Comparison of ENCODE assay signal across 21 cellular contexts in genomic region chr16:70417661-70418060, GRCh38. TPM values are rescaled to one million over a fixed set of nuclear protein-coding genes. Genes with fewer than 3 reads are reported as not detected.
A peak's percentile ranks its signal among the peaks of the same experiment; 100 is the strongest.
DNase-seq lines count a peak whose midpoint lies in the region; ATAC-seq, FAIRE-seq and TF ChIP-seq lines count a peak whose summit lies in the region.
"Had no signal": no experiment of that assay in that cellular context is flagged by ENCODE, and none has a peak within 500 bp of the region (broad histone marks: within the 10 kb centered on the region; RNA-seq: fewer than 3 reads in every experiment).

No MANE protein-coding gene starts in this region.

- H3K9me3 ChIP-seq in MM.1S (replicated peaks; ENCODE audit: insufficient read depth, low read length) (no peaks in the 10 kb centered on the region), small intestine (ENCODE audit: control insufficient read depth, low read depth) (no peaks in the 10 kb centered on the region)
- H3K9me3 ChIP-seq: ovary, SK-N-SH had no signal

- 54 to 66% (median 56%) methylated on average over 7 of the region's 7 CpGs for WGBS in small intestine, 3 donors

- H3K79me2 ChIP-seq in MM.1S (ENCODE audit: low read length), result peaks cover 30% of the 10 kb centered on the region; the same call in 1 of the 2 replicates

- no peaks in the 10 kb centered on the region for H3K9me3 Mint-ChIP-seq in activated T-cell treated with anti-CD3 and anti-CD28 coated beads, Interleukin-2, amount 50 U/mL, for 24 hours
- no peaks in the 10 kb centered on the region for H3K9me3 Mint-ChIP-seq in chondrocyte (ENCODE audit: low read depth)
- H3K9me3 Mint-ChIP-seq: immature natural killer cell had no signal

- H3K4me1 ChIP-seq in MM.1S (ENCODE audit: low read length) (peaks cover 25% of the 10 kb centered on the region), small intestine (ENCODE audit: control insufficient read depth in 2 of 2, insufficient read depth in 1 of 2, low read depth in 1 of 2, low read length in 1 of 2) (peaks cover 15 to 29% of the 10 kb centered on the region in 2 donors)

- intact Hi-C loops in sciatic nerve (cut with DNase I), result no loop called here

- peaks cover 2% of the 10 kb centered on the region for H3K36me3 Mint-ChIP-seq in activated T-cell treated with anti-CD3 and anti-CD28 coated beads, Interleukin-2, amount 50 U/mL, for 24 hours (ENCODE audit: low read depth)
- H3K36me3 Mint-ChIP-seq in chondrocyte (ENCODE audit: low read depth), result peaks cover 2% of the 10 kb centered on the region

- H3K9me2 ChIP-seq in MM.1S (replicated peaks; ENCODE audit: insufficient read depth, low read length), result no peaks in the 10 kb centered on the region
- H3K9me2 ChIP-seq: SK-N-SH had no signal

- no peak overlapping the region for H2AFZ ChIP-seq in MM.1S (ENCODE audit: low read length)

- H3F3A ChIP-seq in MM.1S (ENCODE audit: insufficient read depth, low read length), result peaks cover 7% of the 10 kb centered on the region; the same call in 1 of the 2 replicates

- H3K4me2 ChIP-seq in MM.1S (ENCODE audit: low read depth, low read length), result 0 out of 2 replicates have a peak overlapping the region, but pooled peaks have one; percentile 31
- H3K4me2 ChIP-seq: SK-N-SH had no signal

- H3K4me3 ChIP-seq in MM.1S (ENCODE audit: low read length), result no peak overlapping the region
- H3K4me3 ChIP-seq in small intestine (ENCODE audit: low read depth in 1 of 2, low read length in 2 of 2), result no peak overlapping the region
- H3K4me3 ChIP-seq: ovary had no signal

- no peak for DNase-seq in activated T-cell treated with anti-CD3 and anti-CD28 coated beads, Interleukin-2, amount 50 U/mL, for 24 hours
- no peak for DNase-seq in activated T-cell treated with anti-CD3 and anti-CD28 coated beads for 4 hours
- DNase-seq in MM.1S, result no peak
- DNase-seq in chondrocyte (ENCODE audit: low spot score), result no peak
- DNase-seq in small intestine, result no peak
- no peak for DNase-seq in sciatic nerve (ENCODE audit: low spot score)
- no peak for DNase-seq in SW480 (ENCODE audit: low spot score)
- DNase-seq: activated CD4-positive, CD25-positive, alpha-beta regulatory T cell; activated CD8-positive, alpha-beta memory T cell treated with anti-CD3 and anti-CD28 coated beads, Interleukin-2, amount 50 U/mL, for 48 hours; GDM1; immature natural killer cell; mammary epithelial cell; NCI-H1694; NCI-H446 treated with DMSO at 0.1 percent for 48 hours; ovary; SK-N-SH; stimulated activated CD4-positive, alpha-beta T cell treated with anti-CD3 and anti-CD28 coated beads, Interleukin-12 subunit alpha, Interleukin-12 subunit beta, amount 100 ng/mL, for 4 hours had no signal

- H4K20me1 ChIP-seq in MM.1S (ENCODE audit: insufficient read depth, low read length), result no peaks in the 10 kb centered on the region

- TF ChIP-seq CTCF in MM.1S (IDR thresholded peaks at IDR 0.05; ENCODE audit: low read length) (no peak), chondrocyte (IDR thresholded peaks at IDR 0.05) (no peak)

- H3K9ac ChIP-seq in MM.1S (ENCODE audit: low read length), result peak overlapping the region; percentile 29; the same call in 1 of the 2 replicates
- H3K9ac ChIP-seq: SK-N-SH had no signal

- no peaks in the 10 kb centered on the region for H3K27me3 Mint-ChIP-seq in activated T-cell treated with anti-CD3 and anti-CD28 coated beads, Interleukin-2, amount 50 U/mL, for 24 hours
- no peaks in the 10 kb centered on the region for H3K27me3 Mint-ChIP-seq in chondrocyte (ENCODE audit: low read depth)

- H3K36me3 ChIP-seq in MM.1S (replicated peaks; ENCODE audit: insufficient read depth, low read length) (no peaks in the 10 kb centered on the region), small intestine (ENCODE audit: control insufficient read depth in 2 of 2, insufficient read depth in 2 of 2, low read length in 2 of 2) (peaks cover 0 to 2% of the 10 kb centered on the region in 2 donors)
- H3K36me3 ChIP-seq: ovary had no signal

- H3K27me3 ChIP-seq in MM.1S (replicated peaks; ENCODE audit: insufficient read depth, low read length) (no peaks in the 10 kb centered on the region), small intestine (ENCODE audit: control insufficient read depth in 2 of 2, insufficient read depth in 2 of 2, low read length in 2 of 2) (no peaks in the 10 kb centered on the region)
- H3K27me3 ChIP-seq: ovary had no signal

- ATAC-seq in sciatic nerve (no peak), HG03565 (IDR thresholded peaks at IDR 0.05; ENCODE audit: unreplicated experiment) (no peak)

- FAIRE-seq in small intestine (lab: Jason Lieb, UNC), result no peak
- FAIRE-seq: endothelial cell of umbilical vein, frontal cortex had no signal

- H3K27ac ChIP-seq in MM.1S (ENCODE audit: low read length) (peak overlapping the region; percentile 83), small intestine (ENCODE audit: low read depth in 1 of 2, low read length in 1 of 2) (peak overlapping the region; percentile 79 to 82)
- H3K27ac ChIP-seq: HL-60, ovary had no signal

- H3K4me3 Mint-ChIP-seq in activated T-cell treated with anti-CD3 and anti-CD28 coated beads, Interleukin-2, amount 50 U/mL, for 24 hours, result no peak overlapping the region
- no peak overlapping the region for H3K4me3 Mint-ChIP-seq in chondrocyte (ENCODE audit: unreplicated experiment)
- H3K4me3 Mint-ChIP-seq: immature natural killer cell had no signal

- peak overlapping the region; percentile 84 for H3K27ac Mint-ChIP-seq in activated T-cell treated with anti-CD3 and anti-CD28 coated beads, Interleukin-2, amount 50 U/mL, for 24 hours
- peak overlapping the region; percentile 41 for H3K27ac Mint-ChIP-seq in chondrocyte (ENCODE audit: unreplicated experiment)

- H3K4me1 Mint-ChIP-seq in activated T-cell treated with anti-CD3 and anti-CD28 coated beads, Interleukin-2, amount 50 U/mL, for 24 hours (ENCODE audit: low read depth), result peaks cover 52% of the 10 kb centered on the region
- H3K4me1 Mint-ChIP-seq in chondrocyte (ENCODE audit: low read depth), result peaks cover 16% of the 10 kb centered on the region

RNA-seq across cellular contexts. Expression of gene ST3GAL2, which starts 21.2 kb away (rescaled TPM):
- total RNA-seq in chondrocyte (71.9 to 76.4 TPM (median 72.1 TPM) in 3 replicates), sciatic nerve (31.1 TPM)
- 1 to 10 TPM; 5.6 to 9.1 (median 7.6) TPM for polyA plus RNA-seq in small intestine

RNA-seq across cellular contexts. Expression of gene FCSK, which starts 36.7 kb away (rescaled TPM):
- total RNA-seq in chondrocyte, result 9.2 to 12.9 TPM (median 11.5 TPM) in 3 replicates
- polyA plus RNA-seq in small intestine, result 10 to 100 TPM; 19.6 to 26.8 (median 21.9) TPM
- 19.7 TPM for total RNA-seq in sciatic nerve
